In the genomic region with DNA sequence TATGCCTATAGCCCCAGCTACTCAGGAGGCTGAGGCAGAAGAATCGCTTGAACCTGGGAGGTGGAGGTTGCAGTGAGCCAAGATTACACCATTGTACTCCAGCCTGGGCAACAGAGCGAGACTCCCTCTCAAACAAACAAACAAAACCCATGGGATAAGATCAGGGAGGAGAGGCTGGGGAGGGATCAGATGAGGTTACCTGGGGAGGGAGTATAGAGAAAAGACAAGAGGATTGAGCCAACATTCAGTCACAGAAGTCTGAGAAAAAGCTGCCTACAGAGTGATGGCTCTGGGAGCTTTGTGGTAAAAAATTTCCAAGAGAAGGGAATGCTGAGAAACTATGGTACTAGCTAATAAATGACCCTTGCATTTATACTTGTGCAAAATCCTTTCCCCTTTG, we compare ENCODE assay signal across 1 cellular context.
TF ChIP-seq lines count a peak whose summit lies in the region.

No MANE protein-coding gene starts in this region.

TF ChIP-seq in HepG2, 621 proteins besides CTCF, POLR2A, EP300 and RAD21:
- 0 out of 2 replicates have a peak, but pooled peaks have one; percentile 28 for TF ChIP-seq ZNF121 (CRISPR knock-in tag; IDR thresholded peaks at IDR 0.05)
